In the genomic region with DNA sequence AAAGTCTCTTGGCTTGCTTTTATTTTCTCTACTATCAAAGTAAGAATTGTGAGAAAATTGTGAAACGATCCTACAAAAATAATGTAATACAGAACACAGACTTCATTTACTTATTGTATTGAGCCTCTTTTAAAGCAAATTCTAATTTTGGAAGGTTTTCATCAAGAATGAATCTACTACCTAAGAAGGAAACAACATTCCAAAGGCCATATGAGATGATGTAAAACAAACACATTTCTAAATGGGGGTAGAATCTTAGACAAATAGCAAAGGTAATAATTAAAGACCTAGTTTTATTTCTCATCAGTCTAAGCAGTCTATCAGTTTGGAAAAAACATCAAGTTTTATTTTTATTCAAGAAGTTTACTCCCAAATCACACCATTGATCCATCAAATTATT, we compare ENCODE assay signal across 25 cellular contexts.
"Had no signal": no experiment of that assay in that cellular context is flagged by ENCODE, and none has a peak within 500 bp of the region (broad histone marks: within the 10 kb centered on the region; RNA-seq: fewer than 3 reads in every experiment).

No MANE protein-coding gene starts in this region.

- H3K27ac ChIP-seq: neutrophil, pancreas, testis, upper lobe of left lung had no signal

- H3K4me1 ChIP-seq: testis had no signal

- H3K9me3 ChIP-seq: neutrophil, pancreas, testis, upper lobe of left lung had no signal

- H3K4me1 Mint-ChIP-seq: activated naive CD4-positive, alpha-beta T cell treated with anti-CD3 and anti-CD28 coated beads, Interleukin-2, amount 10 ng/mL, durations not matched to agents 7 days and 5 days; brain; nephron; stimulated activated naive B cell treated with anti-CD40 and anti-IgM and Interleukin-4, amounts not matched to agents 10 μg/mL and 1 μg/mL and 100 μg/mL, for 72 hours had no signal

- H3K36me3 ChIP-seq: neutrophil, pancreas had no signal

- H3K36me3 Mint-ChIP-seq: activated CD8-positive, alpha-beta memory T cell treated with anti-CD3 and anti-CD28 coated beads, Interleukin-2, amount 10 ng/mL, durations not matched to agents 7 days and 5 days; activated naive CD4-positive, alpha-beta T cell treated with anti-CD3 and anti-CD28 coated beads, Interleukin-2, amount 10 ng/mL, durations not matched to agents 7 days and 5 days; stimulated activated naive B cell treated with anti-CD40 and anti-IgM and Interleukin-4, amounts not matched to agents 10 μg/mL and 1 μg/mL and 100 μg/mL, for 72 hours had no signal

- H3K27me3 ChIP-seq: pancreas, testis, upper lobe of left lung had no signal

- ATAC-seq: activated CD4-positive, CD25-positive, alpha-beta regulatory T cell treated with anti-CD3 and anti-CD28 coated beads, Interleukin-2, amount 50 U/mL, for 24 hours; activated CD8-positive, alpha-beta memory T cell treated with anti-CD3 and anti-CD28 coated beads, Interleukin-2, amount 10 ng/mL, durations not matched to agents 7 days and 5 days; activated CD8-positive, alpha-beta T cell treated with anti-CD3 and anti-CD28 coated beads for 36 hours; activated naive CD8-positive, alpha-beta T cell treated with anti-CD3 and anti-CD28 coated beads, Interleukin-2, amount 50 U/mL, for 24 hours; left ventricle myocardium superior; pancreas; right cardiac atrium; stimulated activated naive B cell treated with anti-CD40 and anti-IgM and Interleukin-4, amounts not matched to agents 10 μg/mL and 1 μg/mL and 100 μg/mL, for 72 hours had no signal

- H3K9me3 Mint-ChIP-seq: activated CD4-positive, alpha-beta T cell treated with anti-CD3 and anti-CD28 coated beads, Interleukin-2, amount 10 ng/mL, durations not matched to agents 24 days and 14 days; activated CD8-positive, alpha-beta T cell treated with anti-CD3 and anti-CD28 coated beads for 36 hours; activated naive CD4-positive, alpha-beta T cell treated with anti-CD3 and anti-CD28 coated beads, Interleukin-2, amount 10 ng/mL, durations not matched to agents 7 days and 5 days; activated naive CD8-positive, alpha-beta T cell treated with anti-CD3 and anti-CD28 coated beads, Interleukin-2, amount 50 U/mL, for 24 hours; brain; nephron; stimulated activated naive B cell treated with anti-CD40 and anti-IgM and Interleukin-4, amounts not matched to agents 10 μg/mL and 1 μg/mL and 100 μg/mL, for 72 hours had no signal

- DNase-seq: activated CD4-positive, alpha-beta T cell treated with anti-CD3 and anti-CD28 coated beads, Interleukin-2, amount 10 ng/mL, durations not matched to agents 24 days and 14 days; activated CD8-positive, alpha-beta memory T cell treated with anti-CD3 and anti-CD28 coated beads, Interleukin-2, amount 10 ng/mL, durations not matched to agents 7 days and 5 days; activated CD8-positive, alpha-beta T cell treated with anti-CD3 and anti-CD28 coated beads for 36 hours; activated effector memory CD4-positive, alpha-beta T cell treated with anti-CD3 and anti-CD28 coated beads, Interleukin-2, amount 50 U/mL, for 16 hours; activated naive CD4-positive, alpha-beta T cell treated with anti-CD3 and anti-CD28 coated beads, Interleukin-2, amount 10 ng/mL, durations not matched to agents 7 days and 5 days; activated naive CD8-positive, alpha-beta T cell treated with anti-CD3 and anti-CD28 coated beads, Interleukin-2, amount 50 U/mL, for 24 hours; activated T-cell treated with anti-CD3 and anti-CD28 coated beads for 4 hours; anterior cingulate cortex; caudate nucleus; dermis blood vessel endothelial cell; effector CD8-positive, alpha-beta T cell; glutamatergic neuron; hippocampal formation; left ventricle myocardium superior; pancreas; right cardiac atrium; stimulated activated CD4-positive, alpha-beta T cell treated with anti-CD3 and anti-CD28 coated beads, Interleukin-2, amount 100 ng/mL, for 48 hours; stimulated activated CD8-positive, alpha-beta memory T cell treated with anti-CD3 and anti-CD28 coated beads, Interleukin-4, amount 100 ng/mL, for 48 hours; stimulated activated naive B cell treated with anti-CD40 and anti-IgM and Interleukin-4, amounts not matched to agents 10 μg/mL and 1 μg/mL and 100 μg/mL, for 72 hours; testis; upper lobe of left lung had no signal

- H3K4me3 ChIP-seq: pancreas, testis, upper lobe of left lung had no signal

- H3K4me3 Mint-ChIP-seq: activated CD4-positive, alpha-beta T cell treated with anti-CD3 and anti-CD28 coated beads, Interleukin-2, amount 10 ng/mL, durations not matched to agents 24 days and 14 days; activated CD8-positive, alpha-beta memory T cell treated with anti-CD3 and anti-CD28 coated beads, Interleukin-2, amount 10 ng/mL, durations not matched to agents 7 days and 5 days; activated CD8-positive, alpha-beta T cell treated with anti-CD3 and anti-CD28 coated beads for 36 hours; activated naive CD4-positive, alpha-beta T cell treated with anti-CD3 and anti-CD28 coated beads, Interleukin-2, amount 10 ng/mL, durations not matched to agents 7 days and 5 days; activated naive CD8-positive, alpha-beta T cell treated with anti-CD3 and anti-CD28 coated beads, Interleukin-2, amount 50 U/mL, for 24 hours; brain; nephron; stimulated activated naive B cell treated with anti-CD40 and anti-IgM and Interleukin-4, amounts not matched to agents 10 μg/mL and 1 μg/mL and 100 μg/mL, for 72 hours had no signal

- H3K27ac Mint-ChIP-seq: activated CD4-positive, alpha-beta T cell treated with anti-CD3 and anti-CD28 coated beads, Interleukin-2, amount 10 ng/mL, durations not matched to agents 24 days and 14 days; activated CD8-positive, alpha-beta memory T cell treated with anti-CD3 and anti-CD28 coated beads, Interleukin-2, amount 10 ng/mL, durations not matched to agents 7 days and 5 days; activated CD8-positive, alpha-beta T cell treated with anti-CD3 and anti-CD28 coated beads for 36 hours; activated naive CD4-positive, alpha-beta T cell treated with anti-CD3 and anti-CD28 coated beads, Interleukin-2, amount 10 ng/mL, durations not matched to agents 7 days and 5 days; activated naive CD8-positive, alpha-beta T cell treated with anti-CD3 and anti-CD28 coated beads, Interleukin-2, amount 50 U/mL, for 24 hours; brain; nephron; stimulated activated naive B cell treated with anti-CD40 and anti-IgM and Interleukin-4, amounts not matched to agents 10 μg/mL and 1 μg/mL and 100 μg/mL, for 72 hours had no signal
